ENCODE assay signal across 16 cellular contexts in genomic region chr1:4506591-4506990, GRCh38.
A peak's percentile ranks its signal among the peaks of the same experiment; 100 is the strongest.
DNase-seq lines count a peak whose midpoint lies in the region; ATAC-seq and TF ChIP-seq lines count a peak whose summit lies in the region.
"Had no signal": no experiment of that assay in that cellular context is flagged by ENCODE, and none has a peak within 500 bp of the region (broad histone marks: within the 10 kb centered on the region; RNA-seq: fewer than 3 reads in every experiment).

No MANE protein-coding gene starts in this region.

- in situ Hi-C loops in IMR-90 (cut with MboI; ENCODE audit: low sequenced_read_pairs): no loop called here
- in situ Hi-C loops in gastrocnemius medialis (cut with MboI; ENCODE audit: low sequenced_read_pairs in 4 of 4): no loop called here

- H3K4ac ChIP-seq in IMR-90 (ENCODE audit: low read depth, low read length): no peak overlapping the region

- no peak overlapping the region for H3K56ac ChIP-seq in IMR-90 (ENCODE audit: extremely low read depth, insufficient read depth, low read length)

- H4K20me1 ChIP-seq in IMR-90 (ENCODE audit: insufficient read depth, low read length): no peaks in the 10 kb centered on the region

- H3K4me2 ChIP-seq in IMR-90 (ENCODE audit: low read depth, low read length): no peak overlapping the region
- H3K4me2 ChIP-seq: BLaER1, GM23338 had no signal

- H3K9me3 ChIP-seq in IMR-90 (ENCODE audit: control insufficient read depth, insufficient read depth, low read length) (peaks cover 49% of the 10 kb centered on the region), BE2C (no peaks in the 10 kb centered on the region), gastrocnemius medialis (no peaks in the 10 kb centered on the region)
- H3K9me3 ChIP-seq: BLaER1, HAP-1 had no signal

- H4K5ac ChIP-seq in IMR-90 (ENCODE audit: low read depth, low read length): no peak overlapping the region

- H4K8ac ChIP-seq in IMR-90 (ENCODE audit: low read depth in 2 of 2, low read length in 2 of 2): no peak overlapping the region

- WGBS in IMR-90 (ENCODE audit: extremely low coverage in 2 of 2, insufficient read length in 1 of 2), 2 experiments: 70% methylated on average over 2 of the region's 4 CpGs; no CpG with 5 or more reads in 1 of the 2 experiments

- H2AK9ac ChIP-seq in IMR-90 (replicated peaks; ENCODE audit: low read depth, low read length, poor library complexity): no peak overlapping the region

- H2BK15ac ChIP-seq in IMR-90 (ENCODE audit: low read depth, low read length): no peak overlapping the region

- intact Hi-C loops in IMR-90 (cut with micrococcal nuclease): no loop called here
- intact Hi-C loops in posterior vena cava (cut with DNase I): loop anchor here in 1 of 2 donors (5.0 kb wide), 1 partner anchor 1254 kb away; no protein-coding TSS in a partner anchor
- intact Hi-C loops in gastrocnemius medialis (cut with DNase I; ENCODE audit: low total_unique reads): no loop called here

- BruUV-seq in IMR-90 (replicated peaks; lab: Mats Ljungman, UMichigan): no TSS peak

- CTCF ChIA-PET in IMR-90 (lab: Yijun Ruan, JAX): no interaction called here

- no peak overlapping the region for H2BK5ac ChIP-seq in IMR-90 (ENCODE audit: low read depth, low read length, poor library complexity, severe bottlenecking)

- dilution Hi-C loops in IMR-90 (cut with HindIII; ENCODE audit: low sequenced_read_pairs, unreplicated experiment): no loop called here

- no peak for ATAC-seq in IMR-90 (ENCODE audit: low read depth)
- no peak for ATAC-seq in gastrocnemius medialis
- ATAC-seq: GM23338 had no signal

- H3K4me1 ChIP-seq in IMR-90 (ENCODE audit: control insufficient read depth, insufficient read depth, low read length) (no peaks in the 10 kb centered on the region), BE2C (no peaks in the 10 kb centered on the region), gastrocnemius medialis (no peaks in the 10 kb centered on the region)
- H3K4me1 ChIP-seq: HAP-1 had no signal

- H2AK5ac ChIP-seq in IMR-90 (ENCODE audit: low read depth, low read length): no peak overlapping the region

- no peak overlapping the region for H3K9ac ChIP-seq in IMR-90 (ENCODE audit: low read depth, low read length)
- H3K9ac ChIP-seq: BLaER1 had no signal

- H3K27ac ChIP-seq in IMR-90 (ENCODE audit: insufficient read depth, low read length) (no peak overlapping the region), gastrocnemius medialis (no peak overlapping the region)
- H3K27ac ChIP-seq: BLaER1, C4-2B had no signal

- H3K27me3 ChIP-seq in IMR-90 (ENCODE audit: control insufficient read depth, insufficient read depth, low read length) (no peaks in the 10 kb centered on the region), BE2C (no peaks in the 10 kb centered on the region), gastrocnemius medialis (peaks cover 0 to 2% (median 0%) of the 10 kb centered on the region in 3 donors)

- H3K36me3 ChIP-seq in IMR-90 (ENCODE audit: control insufficient read depth, insufficient read depth, low read length) (no peaks in the 10 kb centered on the region), BE2C (no peaks in the 10 kb centered on the region), gastrocnemius medialis (no peaks in the 10 kb centered on the region)
- H3K36me3 ChIP-seq: BLaER1, HAP-1 had no signal

- H3K18ac ChIP-seq in IMR-90 (ENCODE audit: low read depth, low read length): no peak overlapping the region

- no peak overlapping the region for H4K91ac ChIP-seq in IMR-90 (ENCODE audit: insufficient read depth, low read depth, low read length)

- POLR2A ChIA-PET in IMR-90 (lab: Charles Lee; ENCODE audit: unreplicated experiment): no interaction called here

- no peak overlapping the region for H2AFZ ChIP-seq in IMR-90 (replicated peaks; ENCODE audit: low read length, poor library complexity)
- H2AFZ ChIP-seq: GM23338 had no signal

- H3K4me3 ChIP-seq in IMR-90 (ENCODE audit: insufficient read depth, low read depth, low read length) (no peak overlapping the region), NB4 (ENCODE audit: low read depth, low read length) (no peak overlapping the region), BE2C (ENCODE audit: low read depth, low read length) (no peak overlapping the region), gastrocnemius medialis (no peak overlapping the region)
- H3K4me3 ChIP-seq: BLaER1, GM23338, HAP-1 had no signal

- no peaks in the 10 kb centered on the region for H3K9me1 ChIP-seq in IMR-90 (ENCODE audit: insufficient read depth, low read length)

- no peak overlapping the region for H2BK20ac ChIP-seq in IMR-90 (ENCODE audit: low read depth, low read length)

- TF ChIP-seq POLR2A in IMR-90 (IDR thresholded peaks at IDR 0.05; ENCODE audit: low read depth, low read length) (no peak), NB4 (IDR thresholded peaks at IDR 0.05; ENCODE audit: extremely low read depth, insufficient read length) (no peak), gastrocnemius medialis (IDR thresholded peaks at IDR 0.05) (no peak)

- TF ChIP-seq CTCF in IMR-90 (conservative IDR thresholded peaks at IDR 0.05; ENCODE audit: low read depth, low read length) (no peak), NB4 (IDR thresholded peaks at IDR 0.05; ENCODE audit: low read depth, low read length) (no peak), BE2C (IDR thresholded peaks at IDR 0.05; ENCODE audit: low read depth, low read length) (no peak), gastrocnemius medialis (IDR thresholded peaks at IDR 0.05 in 4 of 5, conservative IDR thresholded peaks at IDR 0.05 in 1 of 5) (no peak)

- no peak overlapping the region for H2BK120ac ChIP-seq in IMR-90 (ENCODE audit: low read depth, low read length)

- H3K14ac ChIP-seq in IMR-90 (replicated peaks; ENCODE audit: low read depth, low read length): no peak overlapping the region

- H3K79me1 ChIP-seq in IMR-90 (ENCODE audit: low read depth in 1 of 2, low read length in 2 of 2): no peaks in the 10 kb centered on the region

- no peak for DNase-seq in IMR-90
- peak; percentile 5 for DNase-seq in NB4 (ENCODE audit: low read depth)
- DNase-seq in posterior vena cava (ENCODE audit: low spot score): peak; percentile 24
- no peak for DNase-seq in BE2C
- DNase-seq in gastrocnemius medialis: no peak
- no peak for DNase-seq in superior temporal gyrus (ENCODE audit: extremely low spot score)
- DNase-seq: CD4-positive, alpha-beta T cell; CD8-positive, alpha-beta memory T cell; DMS 273 treated with DMSO at 0.1 percent for 48 hours; DMS79 treated with DMSO at 0.1 percent for 48 hours; GF-D8; HFFc6 had no signal

- TF ChIP-seq RAD21 in IMR-90 (IDR thresholded peaks at IDR 0.05; ENCODE audit: low read length): no peak

- H3K23ac ChIP-seq in IMR-90 (ENCODE audit: low read depth, low read length): no peak overlapping the region

TF ChIP-seq in IMR-90, 13 proteins besides CTCF, POLR2A, EP300 and RAD21:
- no peak for TF ChIP-seq FOS (IDR thresholded peaks at IDR 0.05; ENCODE audit: low read depth, low read length)
- TF ChIP-seq CEBPB (IDR thresholded peaks at IDR 0.05; ENCODE audit: low read depth, low read length): peak; percentile 50; the same call in 1 of the 2 replicates

Comparison
In these comparisons a context has a peak if more than half of its experiments do, and no peak if none do; other contexts are left out.
1. DNase-seq: peak in NB4 (single experiment) and posterior vena cava (single experiment); none in IMR-90 (single experiment), BE2C (single experiment), gastrocnemius medialis (0 of 2) and superior temporal gyrus (single experiment).